ENCODE assay signal across 2 cellular contexts in genomic region chr10:16470747-16471146, GRCh38.
TF ChIP-seq lines count a peak whose summit lies in the region.

No MANE protein-coding gene starts in this region.

TF ChIP-seq in endothelial cell of umbilical vein, 7 proteins besides CTCF, POLR2A, EP300 and RAD21 (continued from another document):
- TF ChIP-seq EZH2 (IDR thresholded peaks at IDR 0.05; ENCODE audit: borderline replicate concordance, low read depth, low read length, severe bottlenecking) (no peak), FOS (IDR thresholded peaks at IDR 0.05; ENCODE audit: borderline replicate concordance, insufficient read depth, low read length) (no peak), GATA2 (IDR thresholded peaks at IDR 0.05; ENCODE audit: insufficient read depth, insufficient read length, low read depth, low read length) (no peak)

TF ChIP-seq in WTC11, 78 proteins besides CTCF, POLR2A, EP300 and RAD21 (continued from another document):
- TF ChIP-seq ARID4B (CRISPR knock-in tag; IDR thresholded peaks at IDR 0.05; ENCODE audit: borderline replicate concordance) (no peak), ZNF138 (CRISPR knock-in tag; conservative IDR thresholded peaks at IDR 0.05) (no peak), ZNF281 (CRISPR knock-in tag; IDR thresholded peaks at IDR 0.05) (no peak), CDX4 (CRISPR knock-in tag; IDR thresholded peaks at IDR 0.05; ENCODE audit: borderline replicate concordance) (no peak), CREB1 (CRISPR knock-in tag; IDR thresholded peaks at IDR 0.05) (no peak), JAZF1 (CRISPR knock-in tag; IDR thresholded peaks at IDR 0.05) (no peak), ZNF423 (CRISPR knock-in tag; IDR thresholded peaks at IDR 0.05) (no peak), ZNF317 (CRISPR knock-in tag; IDR thresholded peaks at IDR 0.05; ENCODE audit: borderline replicate concordance, low read depth) (no peak), MYBL2 (CRISPR knock-in tag; IDR thresholded peaks at IDR 0.05) (no peak), NR3C1 (CRISPR knock-in tag; conservative IDR thresholded peaks at IDR 0.05; ENCODE audit: low read depth) (no peak), ZBTB21 (CRISPR knock-in tag; IDR thresholded peaks at IDR 0.05; ENCODE audit: borderline replicate concordance) (no peak)
